Comparison of ENCODE assay signal across 18 cellular contexts in genomic region chr15:37165420-37165819, GRCh38.
"Had no signal": no experiment of that assay in that cellular context is flagged by ENCODE, and none has a peak within 500 bp of the region (broad histone marks: within the 10 kb centered on the region; RNA-seq: fewer than 3 reads in every experiment).

No MANE protein-coding gene starts in this region.

- H3K4me1 ChIP-seq: SJSA1 had no signal

- H3K36me3 ChIP-seq: SJSA1 had no signal

- H3K4me3 ChIP-seq: SJSA1, SK-N-MC had no signal

- DNase-seq: KBM-7, MV-4-11, NCI-H1048, NCI-H1105 treated with DMSO at 0.1 percent for 48 hours, NCI-H1417 treated with DMSO at 0.1 percent for 48 hours, NCI-H146, NCI-H1694 treated with DMSO at 0.1 percent for 48 hours, NCI-H1930, NCI-H2081, NCI-H2107, NCI-H2227 treated with DMSO at 0.1 percent for 48 hours, NCI-H524, NCI-H526 treated with DMSO at 0.1 percent for 48 hours, NCI-H748 treated with DMSO at 0.1 percent for 48 hours, RPMI8226, SIG-M5 had no signal

- H3K9me3 ChIP-seq: SJSA1 had no signal

- H3K27me3 ChIP-seq: SJSA1 had no signal

- H3K27ac ChIP-seq: SJSA1, SK-N-MC had no signal
